ENCODE assay signal across 24 cellular contexts in genomic region chr21:15793547-15794235, GRCh38.
"Had no signal": no experiment of that assay in that cellular context is flagged by ENCODE, and none has a peak within 500 bp of the region (broad histone marks: within the 10 kb centered on the region; RNA-seq: fewer than 3 reads in every experiment).

No MANE protein-coding gene starts in this region.

- H3K27ac Mint-ChIP-seq: activated CD4-positive, alpha-beta memory T cell treated with anti-CD3 and anti-CD28 coated beads for 36 hours; activated CD4-positive, alpha-beta T cell treated with anti-CD3 and anti-CD28 coated beads for 36 hours; activated naive CD4-positive, alpha-beta T cell treated with anti-CD3 and anti-CD28 coated beads, Interleukin-2, amount 10 ng/mL, durations not matched to agents 7 days and 5 days; activated naive CD8-positive, alpha-beta T cell treated with anti-CD3 and anti-CD28 coated beads, Interleukin-2, amount 50 U/mL, for 24 hours; mesothelial cell of epicardium; natural killer cell treated with Interleukin-12 subunit alpha and Interleukin-12 subunit beta and Interleukin-15 and Interleukin-18, amount 100 ng/mL, for 72 hours; stimulated activated naive B cell treated with anti-CD40 and anti-IgM and Interleukin-4, amounts not matched to agents 10 μg/mL and 1 μg/mL and 100 μg/mL, for 72 hours; T-helper 2 cell treated with Interferon-gamma antibody and Interleukin-4, amounts not matched to agents 5 μg/mL and 100 μg/mL, for 36 hours; WTC11 had no signal

- H3K27ac ChIP-seq: brain microvascular endothelial cell, neutrophil, spleen, thyroid gland had no signal

- H3K9me3 ChIP-seq: gastrocnemius medialis, neutrophil, spleen, thyroid gland had no signal

- ATAC-seq: activated naive CD8-positive, alpha-beta T cell treated with anti-CD3 and anti-CD28 coated beads, Interleukin-2, amount 50 U/mL, for 24 hours; activated T-cell treated with anti-CD3 and anti-CD28 coated beads, Interleukin-2, amount 50 U/mL, for 4 hours; left lobe of liver; natural killer cell treated with Interleukin-12 subunit alpha and Interleukin-12 subunit beta and Interleukin-15 and Interleukin-18, amount 100 ng/mL, for 72 hours; stimulated activated naive B cell treated with anti-CD40 and anti-IgM and Interleukin-4, amounts not matched to agents 10 μg/mL and 1 μg/mL and 100 μg/mL, for 72 hours; WTC11 had no signal

- H3K27me3 Mint-ChIP-seq: activated CD4-positive, alpha-beta memory T cell treated with anti-CD3 and anti-CD28 coated beads for 36 hours; activated CD4-positive, alpha-beta T cell treated with anti-CD3 and anti-CD28 coated beads for 36 hours; activated naive CD4-positive, alpha-beta T cell treated with anti-CD3 and anti-CD28 coated beads, Interleukin-2, amount 10 ng/mL, durations not matched to agents 7 days and 5 days; activated naive CD8-positive, alpha-beta T cell treated with anti-CD3 and anti-CD28 coated beads, Interleukin-2, amount 50 U/mL, for 24 hours; natural killer cell treated with Interleukin-12 subunit alpha and Interleukin-12 subunit beta and Interleukin-15 and Interleukin-18, amount 100 ng/mL, for 72 hours; stimulated activated naive B cell treated with anti-CD40 and anti-IgM and Interleukin-4, amounts not matched to agents 10 μg/mL and 1 μg/mL and 100 μg/mL, for 72 hours had no signal

- H3K36me3 ChIP-seq: brain microvascular endothelial cell, gastrocnemius medialis, neutrophil, thyroid gland had no signal

- H3K36me3 Mint-ChIP-seq: WTC11 had no signal

- H3K27me3 ChIP-seq: brain microvascular endothelial cell, gastrocnemius medialis, neutrophil, spleen, thyroid gland had no signal

- DNase-seq: activated CD4-positive, alpha-beta memory T cell treated with anti-CD3 and anti-CD28 coated beads for 36 hours; activated CD4-positive, alpha-beta T cell treated with anti-CD3 and anti-CD28 coated beads for 36 hours; activated effector memory CD4-positive, alpha-beta T cell treated with Interleukin-2 at 50 U/mL for 16 hours; activated naive CD4-positive, alpha-beta T cell treated with anti-CD3 and anti-CD28 coated beads, Interleukin-2, amount 10 ng/mL, durations not matched to agents 7 days and 5 days; activated naive CD8-positive, alpha-beta T cell treated with anti-CD3 and anti-CD28 coated beads, Interleukin-2, amount 50 U/mL, for 24 hours; activated T-cell treated with anti-CD3 and anti-CD28 coated beads, Interleukin-2, amount 50 U/mL, for 4 hours; aorta; brain microvascular endothelial cell; cortex of kidney; effector CD4-positive, alpha-beta T cell; gastrocnemius medialis; head of caudate nucleus; kidney; spleen; stimulated activated naive B cell treated with anti-CD40 and anti-IgM and Interleukin-4, amounts not matched to agents 10 μg/mL and 1 μg/mL and 100 μg/mL, for 72 hours; thyroid gland had no signal

- H3K4me1 ChIP-seq: thyroid gland had no signal

- H3K4me3 Mint-ChIP-seq: activated CD4-positive, alpha-beta memory T cell treated with anti-CD3 and anti-CD28 coated beads for 36 hours; activated CD4-positive, alpha-beta T cell treated with anti-CD3 and anti-CD28 coated beads for 36 hours; activated naive CD4-positive, alpha-beta T cell treated with anti-CD3 and anti-CD28 coated beads, Interleukin-2, amount 10 ng/mL, durations not matched to agents 7 days and 5 days; activated naive CD8-positive, alpha-beta T cell treated with anti-CD3 and anti-CD28 coated beads, Interleukin-2, amount 50 U/mL, for 24 hours; activated T-cell treated with anti-CD3 and anti-CD28 coated beads, Interleukin-2, amount 50 U/mL, for 4 hours; mesothelial cell of epicardium; natural killer cell treated with Interleukin-12 subunit alpha and Interleukin-12 subunit beta and Interleukin-15 and Interleukin-18, amount 100 ng/mL, for 72 hours; stimulated activated naive B cell treated with anti-CD40 and anti-IgM and Interleukin-4, amounts not matched to agents 10 μg/mL and 1 μg/mL and 100 μg/mL, for 72 hours; T-helper 2 cell treated with Interferon-gamma antibody and Interleukin-4, amounts not matched to agents 5 μg/mL and 100 μg/mL, for 36 hours; WTC11 had no signal

- FAIRE-seq: kidney, TTC549 had no signal

- H3K9me3 Mint-ChIP-seq: activated CD4-positive, alpha-beta memory T cell treated with anti-CD3 and anti-CD28 coated beads for 36 hours; activated naive CD4-positive, alpha-beta T cell treated with anti-CD3 and anti-CD28 coated beads, Interleukin-2, amount 10 ng/mL, durations not matched to agents 7 days and 5 days; activated naive CD8-positive, alpha-beta T cell treated with anti-CD3 and anti-CD28 coated beads, Interleukin-2, amount 50 U/mL, for 24 hours; activated T-cell treated with anti-CD3 and anti-CD28 coated beads, Interleukin-2, amount 50 U/mL, for 4 hours; natural killer cell treated with Interleukin-12 subunit alpha and Interleukin-12 subunit beta and Interleukin-15 and Interleukin-18, amount 100 ng/mL, for 72 hours; T-helper 2 cell treated with Interferon-gamma antibody and Interleukin-4, amounts not matched to agents 5 μg/mL and 100 μg/mL, for 36 hours; WTC11 had no signal

- H3K4me3 ChIP-seq: gastrocnemius medialis, lung, spleen, thyroid gland had no signal
